Comparison of ENCODE assay signal across 7 cellular contexts in the genomic region with DNA sequence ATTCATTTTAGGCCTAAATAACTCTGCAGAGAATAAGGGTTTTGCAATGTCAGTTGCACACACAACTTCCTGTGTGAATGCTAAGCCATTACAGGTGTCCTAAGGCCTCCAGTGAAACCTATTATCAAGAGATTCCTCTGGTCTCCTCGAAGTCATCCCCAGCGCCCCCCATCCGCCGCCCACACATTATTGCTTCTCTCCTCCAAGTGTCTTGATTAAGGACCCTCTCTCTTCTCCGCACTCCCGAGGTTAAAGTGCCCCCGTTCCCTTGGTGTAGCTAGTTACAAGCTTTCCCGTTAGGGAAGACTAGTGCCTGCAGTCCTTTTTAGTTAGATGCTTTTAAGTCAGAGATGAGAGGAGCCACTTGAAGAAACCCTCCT. TPM values are rescaled to one million over a fixed set of nuclear protein-coding genes. Genes with fewer than 3 reads are reported as not detected.
DNase-seq lines count a peak whose midpoint lies in the region; ATAC-seq and TF ChIP-seq lines count a peak whose summit lies in the region.

No MANE protein-coding gene starts in this region.

- peak overlapping the region in 1 of 2 experiments; percentile 59 for H2BK12ac ChIP-seq in mesenchymal stem cell (ENCODE audit: low read length in 2 of 2)

- no peak overlapping the region for H2BK15ac ChIP-seq in mesenchymal stem cell (ENCODE audit: low read depth, poor library complexity, severe bottlenecking)

- H2BK120ac ChIP-seq in mesenchymal stem cell (ENCODE audit: low read depth, low read length), result peak overlapping the region; percentile 2

- no peak overlapping the region for H2AFZ ChIP-seq in mesenchymal stem cell (ENCODE audit: low read depth, low read length)

- H3K27ac ChIP-seq in VCaP (peak overlapping the region; percentile 97), mesenchymal stem cell (ENCODE audit: low read length, poor library complexity, severe bottlenecking) (peak overlapping the region; percentile 25)

- DNase-seq in HFF-Myc (ENCODE audit: extremely low read depth, low read depth), result no peak
- DNase-seq in cerebellar cortex (ENCODE audit: low spot score), result peak; percentile 63
- DNase-seq in mesenchymal stem cell, result peak; percentile 62
- peak; percentile 57 to 67 for DNase-seq in stimulated activated naive CD8-positive, alpha-beta T cell treated with anti-CD3 and anti-CD28 coated beads, Interleukin-15, amount 100 ng/mL, for 72 hours
- DNase-seq in GM19238 (ENCODE audit: insufficient read length, low spot score), result no peak
- no peak for DNase-seq in HUDEP-2 (lab: John Stamatoyannopoulos, UW; ENCODE audit: unreplicated experiment in 76 of 76)

- H4K8ac ChIP-seq in mesenchymal stem cell (ENCODE audit: low read length), result no peak overlapping the region

- peak overlapping the region; percentile 99 for H3K9ac ChIP-seq in mesenchymal stem cell (ENCODE audit: low read length)

- H3K9me3 ChIP-seq in mesenchymal stem cell (ENCODE audit: control insufficient read depth, low read length), result no peaks in the 10 kb centered on the region

- H3K4ac ChIP-seq in mesenchymal stem cell (ENCODE audit: low read depth in 1 of 2, low read length in 2 of 2), result peak overlapping the region in 1 of 2 experiments; percentile 68

- peak overlapping the region; percentile 84 to 98 for H3K4me3 Mint-ChIP-seq in stimulated activated naive CD8-positive, alpha-beta T cell treated with anti-CD3 and anti-CD28 coated beads, Interleukin-15, amount 100 ng/mL, for 72 hours

- H3K4me3 ChIP-seq in HFF-Myc (replicated peaks; ENCODE audit: low read depth, low read length) (peak overlapping the region; percentile 81), mesenchymal stem cell (ENCODE audit: insufficient read depth in 1 of 2, low read depth in 1 of 2, low read length in 2 of 2) (peak overlapping the region in 1 of 2 experiments; percentile 95)

- peaks cover 12% of the 10 kb centered on the region for H3K79me1 ChIP-seq in mesenchymal stem cell (replicated peaks; ENCODE audit: low read length, poor library complexity, severe bottlenecking)

- TF ChIP-seq CTCF in HFF-Myc (IDR thresholded peaks at IDR 0.05; ENCODE audit: low read depth, low read length, missing control alignments) (no peak), VCaP (conservative IDR thresholded peaks at IDR 0.05) (no peak)

- H2BK5ac ChIP-seq in mesenchymal stem cell (ENCODE audit: low read depth, low read length, poor library complexity, severe bottlenecking), result no peak overlapping the region

- peak overlapping the region; percentile 100 for H3K27ac Mint-ChIP-seq in stimulated activated naive CD8-positive, alpha-beta T cell treated with anti-CD3 and anti-CD28 coated beads, Interleukin-15, amount 100 ng/mL, for 72 hours

- peaks cover 5% of the 10 kb centered on the region for H3K4me1 ChIP-seq in mesenchymal stem cell (ENCODE audit: control insufficient read depth, insufficient read depth, low read depth, low read length)

- H3K4me1 Mint-ChIP-seq in stimulated activated naive CD8-positive, alpha-beta T cell treated with anti-CD3 and anti-CD28 coated beads, Interleukin-15, amount 100 ng/mL, for 72 hours, result peaks cover 59% of the 10 kb centered on the region

- no peaks in the 10 kb centered on the region for H3K36me3 ChIP-seq in mesenchymal stem cell (ENCODE audit: control insufficient read depth in 1 of 2, insufficient read depth in 2 of 2, low read depth in 1 of 2, low read length in 2 of 2)

- H3K4me2 ChIP-seq in mesenchymal stem cell (ENCODE audit: low read length, poor library complexity, severe bottlenecking), result peak overlapping the region; percentile 90

- H3K27me3 ChIP-seq in mesenchymal stem cell (ENCODE audit: control insufficient read depth in 1 of 2, insufficient read depth in 1 of 2, low read length in 2 of 2), result no peaks in the 10 kb centered on the region

- no peak for ATAC-seq in stimulated activated naive CD8-positive, alpha-beta T cell treated with anti-CD3 and anti-CD28 coated beads, Interleukin-15, amount 100 ng/mL, for 72 hours

- H3K18ac ChIP-seq in mesenchymal stem cell (ENCODE audit: low read depth in 1 of 2, low read length in 2 of 2), result peak overlapping the region; percentile 6 to 100

- no peak overlapping the region for H4K91ac ChIP-seq in mesenchymal stem cell (ENCODE audit: low read length)

- H3K14ac ChIP-seq in mesenchymal stem cell (ENCODE audit: low read length in 2 of 2), result no peak overlapping the region

- H3K9me3 Mint-ChIP-seq in stimulated activated naive CD8-positive, alpha-beta T cell treated with anti-CD3 and anti-CD28 coated beads, Interleukin-15, amount 100 ng/mL, for 72 hours, result no peaks in the 10 kb centered on the region

- no peak overlapping the region for H3K23ac ChIP-seq in mesenchymal stem cell (ENCODE audit: low read length in 2 of 2)

- no peaks in the 10 kb centered on the region for H3K27me3 Mint-ChIP-seq in stimulated activated naive CD8-positive, alpha-beta T cell treated with anti-CD3 and anti-CD28 coated beads, Interleukin-15, amount 100 ng/mL, for 72 hours

- WGBS in mesenchymal stem cell, result 10% methylated on average over 8 of the region's 8 CpGs

- no peak overlapping the region for H2AK5ac ChIP-seq in mesenchymal stem cell (ENCODE audit: low read length, severe bottlenecking)

RNA-seq across cellular contexts. Expression of gene HIVEP2, which starts 1.2 kb away (rescaled TPM):
- 8.5 TPM for polyA plus RNA-seq in mesenchymal stem cell (2013, experiment 1 of 2)
- polyA plus RNA-seq in mesenchymal stem cell (2013, experiment 2 of 2), result 8.1 TPM

Comparison
In these comparisons a context has a peak if more than half of its experiments do, and no peak if none do; other contexts are left out.
1. DNase-seq: peak in cerebellar cortex (single experiment), mesenchymal stem cell (single experiment) and stimulated activated naive CD8-positive, alpha-beta T cell treated with anti-CD3 and anti-CD28 coated beads, Interleukin-15, amount 100 ng/mL, for 72 hours (2 of 2); none in HFF-Myc (single experiment), GM19238 (single experiment) and HUDEP-2 (0 of 76).